8 cellular contexts compared by ENCODE assay signal in the genomic region with DNA sequence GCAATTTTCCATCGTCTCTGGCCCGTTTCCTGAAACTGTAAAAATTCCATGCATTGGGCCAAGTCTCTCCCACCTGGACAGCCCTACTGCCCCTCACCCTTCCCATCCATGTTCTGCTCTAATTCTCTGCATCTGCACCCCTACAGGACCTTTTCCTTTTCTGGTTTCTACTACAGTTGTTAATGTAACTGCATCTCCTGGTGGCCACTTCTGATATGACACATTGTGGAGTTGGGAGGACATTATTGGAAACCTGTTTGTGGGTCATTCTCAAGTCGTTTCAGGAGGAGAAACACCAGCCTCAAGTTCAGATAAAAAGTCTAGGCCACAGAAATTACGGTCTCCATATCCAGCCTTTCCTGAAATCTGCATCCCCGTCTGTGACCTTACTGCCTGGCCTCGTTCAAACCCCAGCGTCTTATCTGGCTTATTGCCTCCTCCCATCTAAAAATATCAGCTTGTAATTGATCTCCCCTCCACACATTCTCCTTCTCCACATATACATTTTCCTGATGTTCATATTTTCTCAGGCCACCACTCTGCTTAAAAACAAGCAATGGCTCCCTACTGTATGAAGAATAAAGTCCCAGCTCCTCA. TPM values are rescaled to one million over a fixed set of nuclear protein-coding genes. Genes with fewer than 3 reads are reported as not detected.
DNase-seq lines count a peak whose midpoint lies in the region; ATAC-seq, FAIRE-seq and TF ChIP-seq lines count a peak whose summit lies in the region.

No MANE protein-coding gene starts in this region.

- 52 to 56% methylated on average over 7 of the region's 7 CpGs for WGBS in body of pancreas, 2 donors
- 49 to 61% (median 58%) methylated on average over 7 of the region's 7 CpGs for WGBS in stomach, 5 donors

- no peak overlapping the region for H3K9ac ChIP-seq in kidney (ENCODE audit: low read length in 2 of 2)

- BruUV-seq in OCI-LY7 (replicated peaks; lab: Mats Ljungman, UMichigan), result no TSS peak

- H3K4me1 ChIP-seq in OCI-LY7 (ENCODE audit: insufficient read depth, low read length, poor library complexity, severe bottlenecking) (no peaks in the 10 kb centered on the region), body of pancreas (no peaks in the 10 kb centered on the region), kidney (ENCODE audit: control insufficient read depth in 1 of 2, insufficient read depth in 1 of 2, low read depth in 1 of 2, low read length in 2 of 2) (no peaks in the 10 kb centered on the region), stomach (no peaks in the 10 kb centered on the region)

- ATAC-seq in GM21619 (IDR thresholded peaks at IDR 0.05; ENCODE audit: unreplicated experiment), result peak; percentile 80
- ATAC-seq in body of pancreas, result peak; percentile 55
- ATAC-seq in GM19328 (IDR thresholded peaks at IDR 0.05; ENCODE audit: unreplicated experiment), result no peak

- no peak overlapping the region for H3K27ac ChIP-seq in OCI-LY7 (ENCODE audit: low read depth, low read length, poor library complexity, severe bottlenecking)
- H3K27ac ChIP-seq in body of pancreas, result no peak overlapping the region
- no peak overlapping the region for H3K27ac ChIP-seq in kidney (ENCODE audit: low read depth in 2 of 2, low read length in 2 of 2)
- H3K27ac ChIP-seq in stomach, result no peak overlapping the region

- H3K4me3 ChIP-seq in OCI-LY7 (ENCODE audit: low read depth, low read length, poor library complexity, severe bottlenecking) (no peak overlapping the region), body of pancreas (no peak overlapping the region), kidney (ENCODE audit: low read length in 2 of 2) (no peak overlapping the region), stomach (no peak overlapping the region)

- TF ChIP-seq EP300 in stomach (IDR thresholded peaks at IDR 0.05), result no peak

- H3K4me2 ChIP-seq in OCI-LY7 (ENCODE audit: low read length), result no peak overlapping the region

- no peak overlapping the region for H2AFZ ChIP-seq in OCI-LY7 (ENCODE audit: low read length)

- CTCF ChIA-PET in OCI-LY7 (lab: Charles Lee; ENCODE audit: unreplicated experiment), result no interaction called here

- TF ChIP-seq POLR2A in body of pancreas (IDR thresholded peaks at IDR 0.05) (no peak), stomach (IDR thresholded peaks at IDR 0.05) (no peak)

- DNase-seq in D341Med (ENCODE audit: low spot score), result peak; percentile 61
- peak; percentile 31 for DNase-seq in OCI-LY7 (ENCODE audit: low spot score)
- DNase-seq in body of pancreas, result peak; percentile 27 to 57 (median 46)
- DNase-seq in kidney, result no peak
- DNase-seq in stomach, result peak; percentile 37
- DNase-seq in NCI-H510A treated with DMSO at 0.1 percent for 48 hours (lab: John Stamatoyannopoulos, UW), result no peak

- H3K27me3 ChIP-seq in body of pancreas (no peaks in the 10 kb centered on the region), stomach (no peaks in the 10 kb centered on the region)

- H3K9me2 ChIP-seq in OCI-LY7 (ENCODE audit: insufficient read depth, low read length), result no peaks in the 10 kb centered on the region

- FAIRE-seq in kidney (lab: Jason Lieb, UNC), result no peak

- H3K9me3 ChIP-seq in OCI-LY7 (ENCODE audit: low read length) (no peaks in the 10 kb centered on the region), body of pancreas (no peaks in the 10 kb centered on the region), kidney (ENCODE audit: control insufficient read depth in 1 of 2, low read length in 2 of 2) (no peaks in the 10 kb centered on the region), stomach (no peaks in the 10 kb centered on the region)

- H4K20me1 ChIP-seq in OCI-LY7 (ENCODE audit: insufficient read depth, low read length), result no peaks in the 10 kb centered on the region

- TF ChIP-seq CTCF in OCI-LY7 (conservative IDR thresholded peaks at IDR 0.05; ENCODE audit: low read length) (peak; percentile 76), body of pancreas (IDR thresholded peaks at IDR 0.05) (peak; percentile 30 to 69 (median 57)), kidney (IDR thresholded peaks at IDR 0.05; ENCODE audit: borderline replicate concordance, extremely low read depth, insufficient read depth) (peak; percentile 82), stomach (IDR thresholded peaks at IDR 0.05) (peak in 5 of 7 experiments; percentile 67 to 90 (median 77))

- H3K36me3 ChIP-seq in OCI-LY7 (ENCODE audit: insufficient read depth, low read length) (no peaks in the 10 kb centered on the region), body of pancreas (replicated peaks in 1 of 2; ENCODE audit: insufficient read depth in 1 of 2, low read depth in 2 of 2) (no peaks in the 10 kb centered on the region), kidney (ENCODE audit: control insufficient read depth in 1 of 2, insufficient read depth in 2 of 2, low read length in 2 of 2) (no peaks in the 10 kb centered on the region), stomach (no peaks in the 10 kb centered on the region)

- intact Hi-C loops in OCI-LY7 (cut with micrococcal nuclease; ENCODE audit: unreplicated experiment) (no loop called here), body of pancreas (cut with DNase I) (no loop called here), kidney (cut with DNase I) (no loop called here), stomach (cut with DNase I; ENCODE audit: low total_unique reads) (no loop called here)

- H3K79me2 ChIP-seq in OCI-LY7 (ENCODE audit: insufficient read depth, low read depth, low read length), result no peaks in the 10 kb centered on the region

- POLR2A ChIA-PET in OCI-LY7 (lab: Charles Lee), result no interaction called here

RNA-seq across cellular contexts. Expression of gene EMP1, which starts 37.6 kb away (rescaled TPM):
- total RNA-seq in OCI-LY7 (2014; rRNA removed; shearing (Covaris generic)), result 0.03 TPM in 1 of 2 replicates, not detected in the other
- total RNA-seq in OCI-LY7 (2022) (0.40 TPM in 1 of 2 replicates, not detected in the other), body of pancreas (10 to 100 TPM; 29.0 to 40.5 TPM), kidney (431 TPM), stomach (100 to 1,000 TPM in 1 of 5 donors, 10 to 100 TPM in 3, 1 to 10 TPM in 1; 7.6 to 115 (median 23.9) TPM)
- polyA plus RNA-seq in kidney (ENCODE audit: insufficient read depth, low read depth, low replicate concordance) (45.1 TPM), stomach (100 to 1,000 TPM in 1 of 3 donors, 10 to 100 TPM in 1, 1 to 10 TPM in 1; 6.2 to 209 (median 12.5) TPM)

Comparison
In these comparisons a context has a peak if more than half of its experiments do, and no peak if none do; other contexts are left out.
1. DNase-seq: peak in D341Med (single experiment), OCI-LY7 (single experiment), body of pancreas (4 of 4) and stomach (single experiment); none in kidney (single experiment) and NCI-H510A treated with DMSO at 0.1 percent for 48 hours (single experiment).
2. RNA of gene EMP1, which starts 37.6 kb away (total RNA-seq): 431 TPM in kidney (single experiment), 29.0 to 40.5 TPM in body of pancreas and 7.6 to 115 TPM in stomach; 0.03 to 0.40 TPM in OCI-LY7; every median in the first group is over 4 times any median in the second.
3. Peak in every context shown above with its lines, with median percentiles within 50 percentile points of each other: CTCF ChIP-seq.